Comparison of ENCODE assay signal across 8 cellular contexts in genomic region chr5:73498057-73498992, GRCh38. TPM values are rescaled to one million over a fixed set of nuclear protein-coding genes. Genes with fewer than 3 reads are reported as not detected.
A peak's percentile ranks its signal among the peaks of the same experiment; 100 is the strongest.
DNase-seq lines count a peak whose midpoint lies in the region; FAIRE-seq and TF ChIP-seq lines count a peak whose summit lies in the region.

Gene BTF3 (plus strand): TSS chr5:73498442. CDS start chr5:73498668, 226 bp downstream.

- 0 to 1% (median 0%) methylated on average over 41 to 67 of the region's 67 CpGs for WGBS in stomach, 5 donors

- TF ChIP-seq CTCF in Loucy (conservative IDR thresholded peaks at IDR 0.05; ENCODE audit: low read length) (no peak), neural cell (IDR thresholded peaks at IDR 0.05; ENCODE audit: poor library complexity, severe bottlenecking) (no peak), stomach (IDR thresholded peaks at IDR 0.05) (no peak)

- peaks cover 11% of the 10 kb centered on the region for H3K27me3 ChIP-seq in Loucy (ENCODE audit: insufficient read depth, low read length, poor library complexity, severe bottlenecking)
- H3K27me3 ChIP-seq in neural cell (ENCODE audit: insufficient read depth, low read depth, low read length) = no peaks in the 10 kb centered on the region
- H3K27me3 ChIP-seq in stomach = no peaks in the 10 kb centered on the region

- no peak for TF ChIP-seq RAD21 in neural cell (conservative IDR thresholded peaks at IDR 0.05)

- H4K20me1 ChIP-seq in Loucy (ENCODE audit: insufficient read depth, low read length, poor library complexity, severe bottlenecking) (peaks cover 49% of the 10 kb centered on the region), neural cell (ENCODE audit: insufficient read depth) (no peaks in the 10 kb centered on the region)

- TF ChIP-seq POLR2A in H54 (IDR thresholded peaks at IDR 0.05; ENCODE audit: low read depth, low read length) (peak; percentile 92), Raji (IDR thresholded peaks at IDR 0.05; ENCODE audit: insufficient read depth, low read depth, low read length) (peak; percentile 94), stomach (IDR thresholded peaks at IDR 0.05) (peak in 2 of 4 donors; percentile 15 to 27)

- peak within 1 kb of the TSS; percentile 83 for H3K4me3 ChIP-seq in Loucy (ENCODE audit: low read length, poor library complexity, severe bottlenecking)
- H3K4me3 ChIP-seq in neural cell (ENCODE audit: low read length) = peak within 1 kb of the TSS; percentile 91
- H3K4me3 ChIP-seq in stomach = peak within 1 kb of the TSS; percentile 77 to 95 (median 93)

- H3F3A ChIP-seq in Loucy (ENCODE audit: low read depth) = no peaks in the 10 kb centered on the region
- peaks cover 4% of the 10 kb centered on the region for H3F3A ChIP-seq in neural cell (ENCODE audit: insufficient read depth, low read length, poor library complexity, severe bottlenecking)

- peak within 1 kb of the TSS; percentile 92 for H3K9ac ChIP-seq in Loucy (ENCODE audit: low read depth, low read length, poor library complexity, severe bottlenecking)
- peak within 1 kb of the TSS; percentile 98 for H3K9ac ChIP-seq in neural cell (ENCODE audit: low read length)

- peak within 1 kb of the TSS; percentile 93 for H3K27ac ChIP-seq in neural cell (ENCODE audit: low read length)
- H3K27ac ChIP-seq in stomach = peak within 1 kb of the TSS; percentile 92 to 98 (median 94)

- H3K4me1 ChIP-seq in Loucy (ENCODE audit: insufficient read depth, low read length, poor library complexity, severe bottlenecking) (peaks cover 37% of the 10 kb centered on the region), stomach (peaks cover 27 to 63% (median 45%) of the 10 kb centered on the region in 4 donors)

- peak; percentile 97 for DNase-seq in EL
- peak; percentile 93 for DNase-seq in H54 (ENCODE audit: insufficient read length, low spot score)
- DNase-seq in activated effector memory CD4-positive, alpha-beta T cell treated with Interleukin-2 at 50 U/mL for 16 hours = peak; percentile 87
- DNase-seq in fibroblast of the conjunctiva (ENCODE audit: low read depth) = peak; percentile 94
- peak; percentile 95 for DNase-seq in stomach

- H2AFZ ChIP-seq in Loucy (ENCODE audit: low read length) = peak within 1 kb of the TSS; percentile 62
- peak within 1 kb of the TSS; percentile 97 for H2AFZ ChIP-seq in neural cell (ENCODE audit: low read depth, low read length)

- H3K36me3 ChIP-seq in Loucy (ENCODE audit: insufficient read depth, low read length) = peaks cover 17% of the 10 kb centered on the region
- no peaks in the 10 kb centered on the region for H3K36me3 ChIP-seq in neural cell (ENCODE audit: insufficient read depth, low read length)
- H3K36me3 ChIP-seq in stomach = peaks cover 12 to 30% (median 26%) of the 10 kb centered on the region in 4 donors

- FAIRE-seq in H54 (lab: Jason Lieb, UNC) = peak; percentile 91

- peak within 1 kb of the TSS; percentile 91 for H3K4me2 ChIP-seq in Loucy (ENCODE audit: low read depth, low read length, poor library complexity, severe bottlenecking)
- peak within 1 kb of the TSS; percentile 92 for H3K4me2 ChIP-seq in neural cell (ENCODE audit: low read length)

- H3K9me2 ChIP-seq in Loucy (replicated peaks; ENCODE audit: low read depth, low read length) (no peaks in the 10 kb centered on the region), neural cell (ENCODE audit: insufficient read depth, low read length) (no peaks in the 10 kb centered on the region)

- intact Hi-C loops in stomach (cut with DNase I; ENCODE audit: low total_unique reads) = no loop called here

- TF ChIP-seq EP300 in neural cell (conservative IDR thresholded peaks at IDR 0.05; ENCODE audit: poor library complexity, severe bottlenecking) = no peak
- TF ChIP-seq EP300 in stomach (IDR thresholded peaks at IDR 0.05) = no peak

- H3K9me3 ChIP-seq in Loucy (ENCODE audit: insufficient read depth, low read depth, low read length) (no peaks in the 10 kb centered on the region), neural cell (ENCODE audit: low read length) (no peaks in the 10 kb centered on the region), stomach (no peaks in the 10 kb centered on the region)

- peaks cover 59% of the 10 kb centered on the region for H3K79me2 ChIP-seq in Loucy (ENCODE audit: insufficient read depth, low read length)
- H3K79me2 ChIP-seq in neural cell (replicated peaks; ENCODE audit: insufficient read depth, low read length) = peaks cover 35% of the 10 kb centered on the region

TF ChIP-seq in neural cell, 6 proteins besides CTCF, POLR2A, EP300 and RAD21:
- peak; percentile 78 for TF ChIP-seq TAF1 (IDR thresholded peaks at IDR 0.05; ENCODE audit: low read depth)
- TF ChIP-seq, protein P1, sequence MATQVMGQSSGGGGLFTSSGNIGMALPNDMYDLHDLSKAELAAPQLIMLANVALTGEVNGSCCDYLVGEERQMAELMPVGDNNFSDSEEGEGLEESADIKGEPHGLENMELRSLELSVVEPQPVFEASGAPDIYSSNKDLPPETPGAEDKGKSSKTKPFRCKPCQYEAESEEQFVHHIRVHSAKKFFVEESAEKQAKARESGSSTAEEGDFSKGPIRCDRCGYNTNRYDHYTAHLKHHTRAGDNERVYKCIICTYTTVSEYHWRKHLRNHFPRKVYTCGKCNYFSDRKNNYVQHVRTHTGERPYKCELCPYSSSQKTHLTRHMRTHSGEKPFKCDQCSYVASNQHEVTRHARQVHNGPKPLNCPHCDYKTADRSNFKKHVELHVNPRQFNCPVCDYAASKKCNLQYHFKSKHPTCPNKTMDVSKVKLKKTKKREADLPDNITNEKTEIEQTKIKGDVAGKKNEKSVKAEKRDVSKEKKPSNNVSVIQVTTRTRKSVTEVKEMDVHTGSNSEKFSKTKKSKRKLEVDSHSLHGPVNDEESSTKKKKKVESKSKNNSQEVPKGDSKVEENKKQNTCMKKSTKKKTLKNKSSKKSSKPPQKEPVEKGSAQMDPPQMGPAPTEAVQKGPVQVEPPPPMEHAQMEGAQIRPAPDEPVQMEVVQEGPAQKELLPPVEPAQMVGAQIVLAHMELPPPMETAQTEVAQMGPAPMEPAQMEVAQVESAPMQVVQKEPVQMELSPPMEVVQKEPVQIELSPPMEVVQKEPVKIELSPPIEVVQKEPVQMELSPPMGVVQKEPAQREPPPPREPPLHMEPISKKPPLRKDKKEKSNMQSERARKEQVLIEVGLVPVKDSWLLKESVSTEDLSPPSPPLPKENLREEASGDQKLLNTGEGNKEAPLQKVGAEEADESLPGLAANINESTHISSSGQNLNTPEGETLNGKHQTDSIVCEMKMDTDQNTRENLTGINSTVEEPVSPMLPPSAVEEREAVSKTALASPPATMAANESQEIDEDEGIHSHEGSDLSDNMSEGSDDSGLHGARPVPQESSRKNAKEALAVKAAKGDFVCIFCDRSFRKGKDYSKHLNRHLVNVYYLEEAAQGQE (IDR thresholded peaks at IDR 0.05; ENCODE audit: borderline replicate concordance) = peak; percentile 78
- peak; percentile 8 for TF ChIP-seq SMC3 (conservative IDR thresholded peaks at IDR 0.05; ENCODE audit: poor library complexity)
- peak; percentile 93 for TF ChIP-seq MXI1 (conservative IDR thresholded peaks at IDR 0.05; ENCODE audit: poor library complexity, severe bottlenecking)
- TF ChIP-seq EZH2 (IDR thresholded peaks at IDR 0.05; ENCODE audit: borderline replicate concordance, insufficient read depth, low read length, poor library complexity, severe bottlenecking) = no peak
- peak; percentile 98 for TF ChIP-seq POLR2AphosphoS5 (IDR thresholded peaks at IDR 0.05)

RNA-seq across cellular contexts. Expression of gene BTF3, which starts in this region (rescaled TPM):
- polyA plus RNA-seq in neural cell (307 and 324 TPM in 2 replicates), stomach (1,000 to 10,000 TPM in 1 of 3 donors, 100 to 1,000 TPM in 2; 692 to 1,046 (median 765) TPM)
- 152 and 187 TPM in 2 replicates for polyA minus RNA-seq in neural cell
- 100 to 1,000 TPM; 154 to 498 (median 339) TPM for total RNA-seq in stomach

Comparison
In these comparisons a context has a peak if more than half of its experiments do, and no peak if none do; other contexts are left out.
1. Peak in every context shown above with its lines: DNase-seq, H3K4me3 ChIP-seq and H3K27ac ChIP-seq.